ENCODE assay signal across 1 cellular context in genomic region chr3:171385086-171385485, GRCh38.
TF ChIP-seq lines count a peak whose summit lies in the region.

No MANE protein-coding gene starts in this region.

TF ChIP-seq in HepG2, 621 proteins besides CTCF, POLR2A, EP300 and RAD21 (continued from another document):
- TF ChIP-seq ETV6 (CRISPR knock-in tag; conservative IDR thresholded peaks at IDR 0.05) (no peak), ZC3H13 (CRISPR knock-in tag; IDR thresholded peaks at IDR 0.05) (no peak), NFE2L2 (IDR thresholded peaks at IDR 0.05; ENCODE audit: low read length) (no peak), ZNF569 (CRISPR knock-in tag; IDR thresholded peaks at IDR 0.05; ENCODE audit: borderline replicate concordance) (no peak), TCF7 (IDR thresholded peaks at IDR 0.05; ENCODE audit: low read depth) (no peak), ESRRA (CRISPR knock-in tag; IDR thresholded peaks at IDR 0.05; ENCODE audit: low read depth) (no peak), ZNF879 (CRISPR knock-in tag; IDR thresholded peaks at IDR 0.05) (no peak), GFI1 (CRISPR knock-in tag; IDR thresholded peaks at IDR 0.05; ENCODE audit: borderline replicate concordance) (no peak), ZNF773 (CRISPR knock-in tag; IDR thresholded peaks at IDR 0.05; ENCODE audit: borderline replicate concordance) (no peak), ZNF761 (CRISPR knock-in tag; conservative IDR thresholded peaks at IDR 0.05) (no peak), CBX2 (IDR thresholded peaks at IDR 0.05; ENCODE audit: low read depth, low read length) (no peak), CBX2 (CRISPR knock-in tag; IDR thresholded peaks at IDR 0.05; ENCODE audit: low read depth) (no peak), ZNF18 (CRISPR knock-in tag; IDR thresholded peaks at IDR 0.05; ENCODE audit: insufficient replicate concordance) (no peak), ZBTB34 (CRISPR knock-in tag; IDR thresholded peaks at IDR 0.05) (no peak), NR1H2 (CRISPR knock-in tag; IDR thresholded peaks at IDR 0.05; ENCODE audit: borderline replicate concordance, low read depth) (no peak)
- TF ChIP-seq, protein P1, sequence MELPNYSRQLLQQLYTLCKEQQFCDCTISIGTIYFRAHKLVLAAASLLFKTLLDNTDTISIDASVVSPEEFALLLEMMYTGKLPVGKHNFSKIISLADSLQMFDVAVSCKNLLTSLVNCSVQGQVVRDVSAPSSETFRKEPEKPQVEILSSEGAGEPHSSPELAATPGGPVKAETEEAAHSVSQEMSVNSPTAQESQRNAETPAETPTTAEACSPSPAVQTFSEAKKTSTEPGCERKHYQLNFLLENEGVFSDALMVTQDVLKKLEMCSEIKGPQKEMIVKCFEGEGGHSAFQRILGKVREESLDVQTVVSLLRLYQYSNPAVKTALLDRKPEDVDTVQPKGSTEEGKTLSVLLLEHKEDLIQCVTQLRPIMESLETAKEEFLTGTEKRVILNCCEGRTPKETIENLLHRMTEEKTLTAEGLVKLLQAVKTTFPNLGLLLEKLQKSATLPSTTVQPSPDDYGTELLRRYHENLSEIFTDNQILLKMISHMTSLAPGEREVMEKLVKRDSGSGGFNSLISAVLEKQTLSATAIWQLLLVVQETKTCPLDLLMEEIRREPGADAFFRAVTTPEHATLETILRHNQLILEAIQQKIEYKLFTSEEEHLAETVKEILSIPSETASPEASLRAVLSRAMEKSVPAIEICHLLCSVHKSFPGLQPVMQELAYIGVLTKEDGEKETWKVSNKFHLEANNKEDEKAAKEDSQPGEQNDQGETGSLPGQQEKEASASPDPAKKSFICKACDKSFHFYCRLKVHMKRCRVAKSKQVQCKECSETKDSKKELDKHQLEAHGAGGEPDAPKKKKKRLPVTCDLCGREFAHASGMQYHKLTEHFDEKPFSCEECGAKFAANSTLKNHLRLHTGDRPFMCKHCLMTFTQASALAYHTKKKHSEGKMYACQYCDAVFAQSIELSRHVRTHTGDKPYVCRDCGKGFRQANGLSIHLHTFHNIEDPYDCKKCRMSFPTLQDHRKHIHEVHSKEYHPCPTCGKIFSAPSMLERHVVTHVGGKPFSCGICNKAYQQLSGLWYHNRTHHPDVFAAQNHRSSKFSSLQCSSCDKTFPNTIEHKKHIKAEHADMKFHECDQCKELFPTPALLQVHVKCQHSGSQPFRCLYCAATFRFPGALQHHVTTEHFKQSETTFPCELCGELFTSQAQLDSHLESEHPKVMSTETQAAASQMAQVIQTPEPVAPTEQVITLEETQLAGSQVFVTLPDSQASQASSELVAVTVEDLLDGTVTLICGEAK (IDR thresholded peaks at IDR 0.05): no peak
- TF ChIP-seq, protein P1 (CRISPR knock-in tag; IDR thresholded peaks at IDR 0.05): no peak
- TF ChIP-seq, protein P2, sequence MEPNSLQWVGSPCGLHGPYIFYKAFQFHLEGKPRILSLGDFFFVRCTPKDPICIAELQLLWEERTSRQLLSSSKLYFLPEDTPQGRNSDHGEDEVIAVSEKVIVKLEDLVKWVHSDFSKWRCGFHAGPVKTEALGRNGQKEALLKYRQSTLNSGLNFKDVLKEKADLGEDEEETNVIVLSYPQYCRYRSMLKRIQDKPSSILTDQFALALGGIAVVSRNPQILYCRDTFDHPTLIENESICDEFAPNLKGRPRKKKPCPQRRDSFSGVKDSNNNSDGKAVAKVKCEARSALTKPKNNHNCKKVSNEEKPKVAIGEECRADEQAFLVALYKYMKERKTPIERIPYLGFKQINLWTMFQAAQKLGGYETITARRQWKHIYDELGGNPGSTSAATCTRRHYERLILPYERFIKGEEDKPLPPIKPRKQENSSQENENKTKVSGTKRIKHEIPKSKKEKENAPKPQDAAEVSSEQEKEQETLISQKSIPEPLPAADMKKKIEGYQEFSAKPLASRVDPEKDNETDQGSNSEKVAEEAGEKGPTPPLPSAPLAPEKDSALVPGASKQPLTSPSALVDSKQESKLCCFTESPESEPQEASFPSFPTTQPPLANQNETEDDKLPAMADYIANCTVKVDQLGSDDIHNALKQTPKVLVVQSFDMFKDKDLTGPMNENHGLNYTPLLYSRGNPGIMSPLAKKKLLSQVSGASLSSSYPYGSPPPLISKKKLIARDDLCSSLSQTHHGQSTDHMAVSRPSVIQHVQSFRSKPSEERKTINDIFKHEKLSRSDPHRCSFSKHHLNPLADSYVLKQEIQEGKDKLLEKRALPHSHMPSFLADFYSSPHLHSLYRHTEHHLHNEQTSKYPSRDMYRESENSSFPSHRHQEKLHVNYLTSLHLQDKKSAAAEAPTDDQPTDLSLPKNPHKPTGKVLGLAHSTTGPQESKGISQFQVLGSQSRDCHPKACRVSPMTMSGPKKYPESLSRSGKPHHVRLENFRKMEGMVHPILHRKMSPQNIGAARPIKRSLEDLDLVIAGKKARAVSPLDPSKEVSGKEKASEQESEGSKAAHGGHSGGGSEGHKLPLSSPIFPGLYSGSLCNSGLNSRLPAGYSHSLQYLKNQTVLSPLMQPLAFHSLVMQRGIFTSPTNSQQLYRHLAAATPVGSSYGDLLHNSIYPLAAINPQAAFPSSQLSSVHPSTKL (CRISPR knock-in tag; IDR thresholded peaks at IDR 0.05): no peak
